In genomic region chr21:46096997-46097825, GRCh38 we compare ENCODE assay signal across 8 cellular contexts. TPM values are rescaled to one million over a fixed set of nuclear protein-coding genes. Genes with fewer than 3 reads are reported as not detected.
DNase-seq lines count a peak whose midpoint lies in the region; ATAC-seq and TF ChIP-seq lines count a peak whose summit lies in the region.

No MANE protein-coding gene starts in this region.

- peaks cover under 1% of the 10 kb centered on the region for H3K9me3 Mint-ChIP-seq in activated CD8-positive, alpha-beta memory T cell treated with anti-CD3 and anti-CD28 coated beads, Interleukin-2, amount 10 ng/mL, durations not matched to agents 7 days and 5 days (ENCODE audit: low read depth)

- no peak for TF ChIP-seq CTCF in GM10248 (IDR thresholded peaks at IDR 0.05; ENCODE audit: control extremely low read depth, extremely low read depth, low read depth, missing control alignments)

- H3K4me3 Mint-ChIP-seq in activated CD8-positive, alpha-beta memory T cell treated with anti-CD3 and anti-CD28 coated beads, Interleukin-2, amount 10 ng/mL, durations not matched to agents 7 days and 5 days, result no peak overlapping the region

- peak; percentile 18 for DNase-seq in GM10248 (ENCODE audit: extremely low spot score)
- no peak for DNase-seq in activated CD8-positive, alpha-beta memory T cell treated with anti-CD3 and anti-CD28 coated beads, Interleukin-2, amount 10 ng/mL, durations not matched to agents 7 days and 5 days
- DNase-seq in hepatic stellate cell (ENCODE audit: low spot score), result peak; percentile 55
- DNase-seq in HuH-7 (ENCODE audit: low spot score), result no peak
- no peak for DNase-seq in NCI-H1694 (lab: John Stamatoyannopoulos, UW)
- no peak for DNase-seq in KBM-7

- no peak overlapping the region for H3K27ac Mint-ChIP-seq in activated CD8-positive, alpha-beta memory T cell treated with anti-CD3 and anti-CD28 coated beads, Interleukin-2, amount 10 ng/mL, durations not matched to agents 7 days and 5 days

- in situ Hi-C loops in KBM-7 (cut with MboI; ENCODE audit: low pct_unique_long_range_greater_than_20kb, low sequenced_read_pairs), result no loop called here

- CTCF ChIA-PET in GM10248 (lab: Yijun Ruan, JAX), result no interaction called here
- CTCF ChIA-PET in activated CD8-positive, alpha-beta memory T cell treated with anti-CD3 and anti-CD28 coated beads, Interleukin-2, amount 10 ng/mL, durations not matched to agents 7 days and 5 days (lab: Charles Lee), result no interaction called here

- peaks cover 11 to 23% (median 20%) of the 10 kb centered on the region in 3 donors for H3K27me3 ChIP-seq in skeletal muscle tissue (ENCODE audit: control insufficient read depth in 3 of 3, insufficient read depth in 3 of 3, low read length in 3 of 3)

- peak overlapping the region in 2 of 3 donors; percentile 33 to 75 for H3K9ac ChIP-seq in skeletal muscle tissue (ENCODE audit: low read depth in 1 of 3, low read length in 3 of 3)

- H3K27ac ChIP-seq in skeletal muscle tissue (ENCODE audit: low read depth, low read length), result peak overlapping the region; percentile 56

- POLR2A ChIA-PET in GM10248 (lab: Yijun Ruan, JAX), result no interaction called here

- H3K27me3 Mint-ChIP-seq in activated CD8-positive, alpha-beta memory T cell treated with anti-CD3 and anti-CD28 coated beads, Interleukin-2, amount 10 ng/mL, durations not matched to agents 7 days and 5 days, result peaks cover 32% of the 10 kb centered on the region

- H3K36me3 Mint-ChIP-seq in activated CD8-positive, alpha-beta memory T cell treated with anti-CD3 and anti-CD28 coated beads, Interleukin-2, amount 10 ng/mL, durations not matched to agents 7 days and 5 days, result peaks cover under 1% of the 10 kb centered on the region

- H3K4me1 Mint-ChIP-seq in activated CD8-positive, alpha-beta memory T cell treated with anti-CD3 and anti-CD28 coated beads, Interleukin-2, amount 10 ng/mL, durations not matched to agents 7 days and 5 days, result peaks cover 7% of the 10 kb centered on the region

- peaks cover 8 to 14% (median 12%) of the 10 kb centered on the region in 3 donors for H3K4me1 ChIP-seq in skeletal muscle tissue (ENCODE audit: control insufficient read depth in 3 of 3, insufficient read depth in 3 of 3, low read length in 3 of 3)

- H3K36me3 ChIP-seq in skeletal muscle tissue (ENCODE audit: control insufficient read depth in 3 of 3, insufficient read depth in 3 of 3, low read length in 3 of 3), result no peaks in the 10 kb centered on the region

- ATAC-seq in activated CD8-positive, alpha-beta memory T cell treated with anti-CD3 and anti-CD28 coated beads, Interleukin-2, amount 10 ng/mL, durations not matched to agents 7 days and 5 days, result peak; percentile 6
- no peak for ATAC-seq in GM19023 (IDR thresholded peaks at IDR 0.05; ENCODE audit: unreplicated experiment)

- H3K4me3 ChIP-seq in skeletal muscle tissue (ENCODE audit: low read length in 3 of 3), result peak overlapping the region in 2 of 3 donors; percentile 22 to 38

- H3K9me3 ChIP-seq in skeletal muscle tissue (ENCODE audit: control insufficient read depth in 3 of 3, low read length in 3 of 3), result peaks cover 0 to 3% (median 0%) of the 10 kb centered on the region in 3 donors

RNA-seq across cellular contexts. Expression of gene COL6A2, which starts 0.7 kb away (rescaled TPM):
- total RNA-seq in activated CD8-positive, alpha-beta memory T cell treated with anti-CD3 and anti-CD28 coated beads, Interleukin-2, amount 10 ng/mL, durations not matched to agents 7 days and 5 days, result 10 to 100 TPM in 1 of 2 experiments, 1 to 10 TPM in 1; 5.0 to 17.9 TPM
- 459 TPM for total RNA-seq in skeletal muscle tissue

RNA-seq across cellular contexts. Expression of gene FTCD, which starts 58.2 kb away (rescaled TPM):
- total RNA-seq in activated CD8-positive, alpha-beta memory T cell treated with anti-CD3 and anti-CD28 coated beads, Interleukin-2, amount 10 ng/mL, durations not matched to agents 7 days and 5 days, result not detected
- total RNA-seq in skeletal muscle tissue, result 0.52 TPM

Comparison
In these comparisons a context has a peak if more than half of its experiments do, and no peak if none do; other contexts are left out.
1. DNase-seq: peak in GM10248 (single experiment) and hepatic stellate cell (single experiment); none in activated CD8-positive, alpha-beta memory T cell treated with anti-CD3 and anti-CD28 coated beads, Interleukin-2, amount 10 ng/mL, durations not matched to agents 7 days and 5 days (single experiment), HuH-7 (single experiment), NCI-H1694 (single experiment) and KBM-7 (single experiment).
2. RNA of gene COL6A2, which starts 0.7 kb away (total RNA-seq): 459 TPM in skeletal muscle tissue (single experiment); 5.0 to 17.9 TPM in activated CD8-positive, alpha-beta memory T cell treated with anti-CD3 and anti-CD28 coated beads, Interleukin-2, amount 10 ng/mL, durations not matched to agents 7 days and 5 days; every median in the first group is over 10 times any median in the second.